8 cellular contexts compared by ENCODE assay signal in genomic region chr3:140922634-140923033, GRCh38. TPM values are rescaled to one million over a fixed set of nuclear protein-coding genes. Genes with fewer than 3 reads are reported as not detected.
DNase-seq lines count a peak whose midpoint lies in the region; ATAC-seq, FAIRE-seq and TF ChIP-seq lines count a peak whose summit lies in the region.

No MANE protein-coding gene starts in this region.

- TF ChIP-seq CTCF in GM12864 (IDR thresholded peaks at IDR 0.05; ENCODE audit: low read depth, low read length, missing control alignments) (peak; percentile 47), LNCaP clone FGC (IDR thresholded peaks at IDR 0.05; ENCODE audit: control insufficient read depth, extremely low read depth, insufficient read depth) (peak; percentile 49), bronchial epithelial cell (IDR thresholded peaks at IDR 0.05; ENCODE audit: insufficient read depth, low read length, severe bottlenecking) (peak; percentile 48), nephron (IDR thresholded peaks at IDR 0.05; ENCODE audit: unreplicated experiment in 3 of 3) (peak; percentile 44 to 55 (median 53))

- DNase-seq in GM12864 (ENCODE audit: low read depth) (no peak), LNCaP clone FGC (ENCODE audit: low read depth) (no peak), bronchial epithelial cell (ENCODE audit: low read depth) (peak; percentile 39), GM12892 (ENCODE audit: insufficient read length) (no peak), HuH-7 (ENCODE audit: low spot score) (no peak)

- ATAC-seq in GM19397 (IDR thresholded peaks at IDR 0.05; ENCODE audit: unreplicated experiment) = no peak
- ATAC-seq in HG03565 (IDR thresholded peaks at IDR 0.05; ENCODE audit: unreplicated experiment) = no peak

- H3K27ac Mint-ChIP-seq in nephron = no peak overlapping the region

- no peak for TF ChIP-seq POLR2A in GM12892 (IDR thresholded peaks at IDR 0.05; ENCODE audit: low read depth, low read length)

- H3K4me1 Mint-ChIP-seq in nephron = no peaks in the 10 kb centered on the region

- H3K36me3 ChIP-seq in bronchial epithelial cell (ENCODE audit: control insufficient read depth, insufficient read depth, low read length) = no peaks in the 10 kb centered on the region

- no peaks in the 10 kb centered on the region for H3K36me3 Mint-ChIP-seq in nephron (ENCODE audit: low read depth)

- H3K27me3 ChIP-seq in bronchial epithelial cell (ENCODE audit: control insufficient read depth, insufficient read depth, low read length) = no peaks in the 10 kb centered on the region

- no peaks in the 10 kb centered on the region for H3K9me3 Mint-ChIP-seq in nephron

- no peak for FAIRE-seq in bronchial epithelial cell (lab: Jason Lieb, UNC)
- FAIRE-seq in GM12892 (lab: Jason Lieb, UNC) = no peak

- H3K4me3 ChIP-seq in GM12864 (ENCODE audit: low read depth, low read length) (no peak overlapping the region), LNCaP clone FGC (ENCODE audit: low read depth, low read length) (no peak overlapping the region), bronchial epithelial cell (ENCODE audit: low read depth, low read length) (no peak overlapping the region)

- H3K4me3 Mint-ChIP-seq in nephron = no peak overlapping the region

- H3K27me3 Mint-ChIP-seq in nephron (ENCODE audit: low read depth) = peaks cover 14% of the 10 kb centered on the region

RNA-seq across cellular contexts. Expression of gene SLC25A36, which starts 19.0 kb away (rescaled TPM):
- total RNA-seq in bronchial epithelial cell = 122 and 166 TPM in 2 replicates
- polyA plus RNA-seq in GM12892 (2012; ENCODE audit: missing spikeins) = 85.2 TPM
